Comparison of ENCODE assay signal across 1 cellular context in genomic region chr10:59870152-59870551, GRCh38.
TF ChIP-seq lines count a peak whose summit lies in the region.

No MANE protein-coding gene starts in this region.

TF ChIP-seq in IMR-90, 13 proteins besides CTCF, POLR2A, EP300 and RAD21:
- no peak for TF ChIP-seq MAZ (IDR thresholded peaks at IDR 0.05; ENCODE audit: borderline replicate concordance, low read depth, low read length)
- no peak for TF ChIP-seq CHD1 (IDR thresholded peaks at IDR 0.05; ENCODE audit: low read depth, low read length)
- TF ChIP-seq RCOR1 (IDR thresholded peaks at IDR 0.05; ENCODE audit: insufficient replicate concordance, low read length), result no peak
- no peak for TF ChIP-seq MAFK (IDR thresholded peaks at IDR 0.05; ENCODE audit: low read depth, low read length)
- TF ChIP-seq USF2 (IDR thresholded peaks at IDR 0.05; ENCODE audit: low read depth, low read length), result no peak
- no peak for TF ChIP-seq SMC3 (IDR thresholded peaks at IDR 0.05; ENCODE audit: low read depth, low read length)
- TF ChIP-seq RFX5 (IDR thresholded peaks at IDR 0.05; ENCODE audit: low read depth, low read length), result no peak
- TF ChIP-seq BHLHE40 (IDR thresholded peaks at IDR 0.05; ENCODE audit: low read depth, low read length), result no peak
- no peak for TF ChIP-seq MXI1 (IDR thresholded peaks at IDR 0.05; ENCODE audit: borderline replicate concordance, low read depth, low read length)
- no peak for TF ChIP-seq NFE2L2 (IDR thresholded peaks at IDR 0.05; ENCODE audit: low read depth, low read length)
